In the genomic region with DNA sequence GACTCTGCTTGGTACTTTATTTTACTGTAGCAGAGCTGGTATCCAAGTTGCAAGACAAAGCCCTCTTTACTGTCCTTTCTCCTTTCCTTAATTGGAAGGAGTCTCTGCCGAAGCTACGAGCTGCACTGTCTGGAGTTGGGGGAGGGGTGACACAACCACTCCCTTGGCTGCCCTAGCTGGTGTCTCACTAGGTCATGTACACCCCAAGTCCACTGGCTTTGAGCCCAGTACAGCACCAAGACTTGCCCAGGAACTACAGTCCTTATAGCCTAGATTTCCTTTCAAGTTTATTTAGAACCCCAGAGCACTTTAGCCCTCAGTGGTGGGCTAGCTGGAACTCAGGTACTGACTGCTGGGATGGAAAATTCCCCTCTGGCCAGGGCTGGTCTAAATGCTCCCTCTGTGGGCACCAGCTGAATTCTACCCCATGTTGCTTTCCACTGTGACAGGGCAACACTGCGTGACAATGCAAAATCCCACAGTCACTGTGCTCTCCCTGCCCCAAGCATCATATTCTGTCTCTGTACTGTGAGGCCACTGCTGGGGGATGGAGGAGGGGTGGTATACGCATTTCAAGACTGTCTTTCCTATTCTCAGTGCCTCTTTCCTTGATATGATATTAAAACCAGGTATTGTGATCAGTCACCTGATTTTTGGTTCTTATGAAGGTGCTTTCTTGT, we compare ENCODE assay signal across 2 cellular contexts.
TF ChIP-seq lines count a peak whose summit lies in the region.

No MANE protein-coding gene starts in this region.

TF ChIP-seq in A549, 52 proteins besides CTCF, POLR2A, EP300 and RAD21:
- TF ChIP-seq TP53 (CRISPR knock-in tag; IDR thresholded peaks at IDR 0.05): no peak
- TF ChIP-seq, protein P1, sequence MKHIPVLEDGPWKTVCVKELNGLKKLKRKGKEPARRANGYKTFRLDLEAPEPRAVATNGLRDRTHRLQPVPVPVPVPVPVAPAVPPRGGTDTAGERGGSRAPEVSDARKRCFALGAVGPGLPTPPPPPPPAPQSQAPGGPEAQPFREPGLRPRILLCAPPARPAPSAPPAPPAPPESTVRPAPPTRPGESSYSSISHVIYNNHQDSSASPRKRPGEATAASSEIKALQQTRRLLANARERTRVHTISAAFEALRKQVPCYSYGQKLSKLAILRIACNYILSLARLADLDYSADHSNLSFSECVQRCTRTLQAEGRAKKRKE (CRISPR knock-in tag; IDR thresholded peaks at IDR 0.05; ENCODE audit: low read depth): no peak
- TF ChIP-seq ZFP36 (IDR thresholded peaks at IDR 0.05; ENCODE audit: borderline replicate concordance, partially characterized antibody): no peak
- TF ChIP-seq MAZ (IDR thresholded peaks at IDR 0.05; ENCODE audit: borderline replicate concordance, low read depth, low read length): no peak
- TF ChIP-seq, protein P2, sequence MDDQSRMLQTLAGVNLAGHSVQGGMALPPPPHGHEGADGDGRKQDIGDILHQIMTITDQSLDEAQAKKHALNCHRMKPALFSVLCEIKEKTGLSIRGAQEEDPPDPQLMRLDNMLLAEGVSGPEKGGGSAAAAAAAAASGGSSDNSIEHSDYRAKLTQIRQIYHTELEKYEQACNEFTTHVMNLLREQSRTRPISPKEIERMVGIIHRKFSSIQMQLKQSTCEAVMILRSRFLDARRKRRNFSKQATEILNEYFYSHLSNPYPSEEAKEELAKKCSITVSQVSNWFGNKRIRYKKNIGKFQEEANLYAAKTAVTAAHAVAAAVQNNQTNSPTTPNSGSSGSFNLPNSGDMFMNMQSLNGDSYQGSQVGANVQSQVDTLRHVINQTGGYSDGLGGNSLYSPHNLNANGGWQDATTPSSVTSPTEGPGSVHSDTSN (IDR thresholded peaks at IDR 0.05): no peak
- TF ChIP-seq CBX2 (IDR thresholded peaks at IDR 0.05; ENCODE audit: borderline replicate concordance, low read depth): no peak
- no peak for TF ChIP-seq FOSL2 (IDR thresholded peaks at IDR 0.05)
- TF ChIP-seq FOSL2 (CRISPR knock-in tag; IDR thresholded peaks at IDR 0.05): no peak
- TF ChIP-seq, protein P3, sequence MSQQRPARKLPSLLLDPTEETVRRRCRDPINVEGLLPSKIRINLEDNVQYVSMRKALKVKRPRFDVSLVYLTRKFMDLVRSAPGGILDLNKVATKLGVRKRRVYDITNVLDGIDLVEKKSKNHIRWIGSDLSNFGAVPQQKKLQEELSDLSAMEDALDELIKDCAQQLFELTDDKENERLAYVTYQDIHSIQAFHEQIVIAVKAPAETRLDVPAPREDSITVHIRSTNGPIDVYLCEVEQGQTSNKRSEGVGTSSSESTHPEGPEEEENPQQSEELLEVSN (IDR thresholded peaks at IDR 0.05; ENCODE audit: borderline replicate concordance, low read depth): no peak
- no peak for TF ChIP-seq TFCP2L1 (CRISPR knock-in tag; IDR thresholded peaks at IDR 0.05)
- no peak for TF ChIP-seq CEBPB (IDR thresholded peaks at IDR 0.05)
- TF ChIP-seq, protein P4, sequence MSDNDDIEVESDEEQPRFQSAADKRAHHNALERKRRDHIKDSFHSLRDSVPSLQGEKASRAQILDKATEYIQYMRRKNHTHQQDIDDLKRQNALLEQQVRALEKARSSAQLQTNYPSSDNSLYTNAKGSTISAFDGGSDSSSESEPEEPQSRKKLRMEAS (IDR thresholded peaks at IDR 0.05): no peak

TF ChIP-seq in K562, 482 proteins besides CTCF, POLR2A, EP300 and RAD21 (continued from another document):
- TF ChIP-seq NFE2 (IDR thresholded peaks at IDR 0.05; ENCODE audit: low read depth): peak; percentile 9; the same call in 1 of the 2 replicates
- TF ChIP-seq MAFG (tag; conservative IDR thresholded peaks at IDR 0.05): 0 out of 2 replicates have a peak, but pooled peaks have one; percentile 8
- TF ChIP-seq, protein P5, sequence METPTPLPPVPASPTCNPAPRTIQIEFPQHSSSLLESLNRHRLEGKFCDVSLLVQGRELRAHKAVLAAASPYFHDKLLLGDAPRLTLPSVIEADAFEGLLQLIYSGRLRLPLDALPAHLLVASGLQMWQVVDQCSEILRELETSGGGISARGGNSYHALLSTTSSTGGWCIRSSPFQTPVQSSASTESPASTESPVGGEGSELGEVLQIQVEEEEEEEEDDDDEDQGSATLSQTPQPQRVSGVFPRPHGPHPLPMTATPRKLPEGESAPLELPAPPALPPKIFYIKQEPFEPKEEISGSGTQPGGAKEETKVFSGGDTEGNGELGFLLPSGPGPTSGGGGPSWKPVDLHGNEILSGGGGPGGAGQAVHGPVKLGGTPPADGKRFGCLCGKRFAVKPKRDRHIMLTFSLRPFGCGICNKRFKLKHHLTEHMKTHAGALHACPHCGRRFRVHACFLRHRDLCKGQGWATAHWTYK (CRISPR knock-in tag; IDR thresholded peaks at IDR 0.05): no peak
- no peak for TF ChIP-seq ZNF274 (IDR thresholded peaks at IDR 0.05; ENCODE audit: borderline replicate concordance, low read depth, low read length)
TF ChIP-seq in K562: peak in this region for 2.
